ENCODE assay signal across 2 cellular contexts in genomic region chr6:41063884-41064285, GRCh38.
TF ChIP-seq lines count a peak whose summit lies in the region.

No MANE protein-coding gene starts in this region.

TF ChIP-seq in SK-N-SH, 30 proteins besides CTCF, POLR2A, EP300 and RAD21 (continued from another document):
- TF ChIP-seq NFIC (IDR thresholded peaks at IDR 0.05; ENCODE audit: borderline replicate concordance): no peak
- TF ChIP-seq RXRA (IDR thresholded peaks at IDR 0.05; ENCODE audit: borderline replicate concordance, low read depth): no peak
- TF ChIP-seq REST (IDR thresholded peaks at IDR 0.05; ENCODE audit: low read depth, low read length): no peak
- TF ChIP-seq GATA2 (CRISPR knock-in tag; IDR thresholded peaks at IDR 0.05): no peak
- TF ChIP-seq SMC3 (IDR thresholded peaks at IDR 0.05; ENCODE audit: low read depth, low read length): no peak
- no peak for TF ChIP-seq TAF1 (IDR thresholded peaks at IDR 0.05; ENCODE audit: borderline replicate concordance, low read depth, low read length)
- no peak for TF ChIP-seq MEF2A (IDR thresholded peaks at IDR 0.05; ENCODE audit: borderline replicate concordance, low read depth)
- TF ChIP-seq MXI1 (IDR thresholded peaks at IDR 0.05; ENCODE audit: low read depth, low read length): no peak
- TF ChIP-seq YY1 (IDR thresholded peaks at IDR 0.05; ENCODE audit: low read depth): no peak
- TF ChIP-seq CHD2 (IDR thresholded peaks at IDR 0.05; ENCODE audit: low read length, partially characterized antibody): no peak
- TF ChIP-seq IRF3 (IDR thresholded peaks at IDR 0.05; ENCODE audit: low read depth, low read length): no peak
TF ChIP-seq in SK-N-SH: peak in this region for 0.

TF ChIP-seq in HEK293T, 16 proteins besides CTCF, POLR2A, EP300 and RAD21 (continued from another document):
- no peak for TF ChIP-seq PKNOX1 (IDR thresholded peaks at IDR 0.05)
- TF ChIP-seq SP1 (IDR thresholded peaks at IDR 0.05): no peak
- no peak for TF ChIP-seq FOXM1 (IDR thresholded peaks at IDR 0.05; ENCODE audit: borderline replicate concordance)
- no peak for TF ChIP-seq LEF1 (IDR thresholded peaks at IDR 0.05; ENCODE audit: borderline replicate concordance)
- no peak for TF ChIP-seq FOXA1 (IDR thresholded peaks at IDR 0.05)
